In the genomic region with DNA sequence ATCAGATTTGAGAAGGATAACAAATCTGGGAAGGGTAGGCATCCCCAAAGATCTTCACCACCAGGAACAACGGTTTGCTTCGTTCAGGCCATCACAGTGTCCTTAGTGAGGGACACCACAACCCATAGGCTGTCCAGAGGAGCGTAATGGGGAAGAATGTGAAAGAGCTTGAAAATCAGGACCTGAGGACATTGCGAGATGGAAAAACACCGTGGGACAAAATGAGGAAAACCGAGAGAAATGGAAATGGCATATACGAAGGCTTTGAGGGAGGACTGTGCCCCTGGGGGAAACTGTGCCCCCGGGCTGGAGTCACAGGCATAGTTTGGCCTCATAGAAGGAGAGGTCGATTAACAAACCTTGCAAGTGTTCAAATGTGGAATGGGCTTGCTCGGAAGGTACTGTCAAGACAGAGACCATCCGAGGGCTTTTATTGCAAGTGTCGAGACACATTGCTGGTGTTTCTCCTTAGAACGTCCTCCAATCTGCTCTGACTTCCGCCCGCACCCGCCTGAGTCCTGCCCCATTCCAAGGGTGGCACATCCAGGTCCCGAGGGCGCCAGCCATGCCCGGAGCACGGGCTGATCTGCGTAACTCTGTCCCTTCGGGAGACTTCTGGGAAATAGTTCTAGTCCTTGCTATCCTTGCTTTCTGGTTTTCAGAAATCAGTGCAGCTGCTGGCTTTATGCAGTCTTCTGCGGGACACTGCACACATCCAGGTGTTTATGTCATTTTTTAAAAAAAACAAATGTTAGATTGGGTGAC, we compare ENCODE assay signal across 8 cellular contexts. TPM values are rescaled to one million over a fixed set of nuclear protein-coding genes. Genes with fewer than 3 reads are reported as not detected.
A peak's percentile ranks its signal among the peaks of the same experiment; 100 is the strongest.
DNase-seq lines count a peak whose midpoint lies in the region; ATAC-seq and TF ChIP-seq lines count a peak whose summit lies in the region.

No MANE protein-coding gene starts in this region.

- H3K9me3 Mint-ChIP-seq in GM23338 = no peaks in the 10 kb centered on the region
- H3K9me3 Mint-ChIP-seq in activated CD4-positive, alpha-beta memory T cell treated with anti-CD3 and anti-CD28 coated beads, Interleukin-2, amount 10 ng/mL, durations not matched to agents 7 days and 5 days = no peaks in the 10 kb centered on the region

- TF ChIP-seq CTCF in GM23338 (conservative IDR thresholded peaks at IDR 0.05; ENCODE audit: low read depth in 2 of 2) = no peak
- TF ChIP-seq CTCF in mucosa of descending colon (IDR thresholded peaks at IDR 0.05) = no peak

- peaks cover 3% of the 10 kb centered on the region; the same call in 1 of the 2 replicates for H3K4me1 ChIP-seq in GM23338 (ENCODE audit: insufficient read depth)
- H3K4me1 ChIP-seq in mucosa of descending colon (ENCODE audit: low read depth) = peaks cover 16% of the 10 kb centered on the region

- peak; percentile 65 for DNase-seq in ELF-1 (ENCODE audit: low read depth, low spot score)
- peak; percentile 45 for DNase-seq in GM23338 (ENCODE audit: low spot score)
- peak; percentile 24 for DNase-seq in MV-4-11 (lab: John Stamatoyannopoulos, UW)
- peak; percentile 33 for DNase-seq in activated CD4-positive, alpha-beta memory T cell treated with anti-CD3 and anti-CD28 coated beads, Interleukin-2, amount 10 ng/mL, durations not matched to agents 7 days and 5 days
- peak; percentile 34 to 51 for DNase-seq in erythroblast (lab: John Stamatoyannopoulos, UW)
- DNase-seq in mucosa of descending colon = peak; percentile 83 to 86 (median 84)
- peak in 43 of 49 donors; percentile 6 to 65 (median 41) for DNase-seq in substantia nigra (lab: John Stamatoyannopoulos, UW)

- POLR2A ChIA-PET in activated CD4-positive, alpha-beta memory T cell treated with anti-CD3 and anti-CD28 coated beads, Interleukin-2, amount 10 ng/mL, durations not matched to agents 7 days and 5 days (lab: Charles Lee) = interaction anchor here (0.7 kb wide), 1 partner anchor 8 kb away, joined by 3 read pairs; no protein-coding TSS in a partner anchor

- H3K27me3 ChIP-seq in GM23338 (ENCODE audit: insufficient read depth) = peaks cover 17% of the 10 kb centered on the region

- ATAC-seq in GM23338 (peak; percentile 21), mucosa of descending colon (peak; percentile 73), GM21367 (IDR thresholded peaks at IDR 0.05; ENCODE audit: unreplicated experiment) (no peak)

- H3K4me3 Mint-ChIP-seq in GM23338 = peak overlapping the region; percentile 90
- H3K4me3 Mint-ChIP-seq in activated CD4-positive, alpha-beta memory T cell treated with anti-CD3 and anti-CD28 coated beads, Interleukin-2, amount 10 ng/mL, durations not matched to agents 7 days and 5 days = peak overlapping the region; percentile 85

- no peaks in the 10 kb centered on the region for H3K9me2 ChIP-seq in GM23338 (ENCODE audit: insufficient read depth)

- no peaks in the 10 kb centered on the region for H3K9me3 ChIP-seq in mucosa of descending colon

- H3F3A ChIP-seq in GM23338 (replicated peaks; ENCODE audit: low read depth) = no peaks in the 10 kb centered on the region; the same call in 1 of the 2 replicates

- no peaks in the 10 kb centered on the region for H3K36me3 ChIP-seq in GM23338 (ENCODE audit: insufficient read depth)
- no peaks in the 10 kb centered on the region for H3K36me3 ChIP-seq in mucosa of descending colon (ENCODE audit: low read depth)

- H3K4me3 ChIP-seq in GM23338 (peak overlapping the region; percentile 67), mucosa of descending colon (peak overlapping the region; percentile 96)

- peak overlapping the region; percentile 77 for H3K27ac Mint-ChIP-seq in GM23338
- no peak overlapping the region for H3K27ac Mint-ChIP-seq in activated CD4-positive, alpha-beta memory T cell treated with anti-CD3 and anti-CD28 coated beads, Interleukin-2, amount 10 ng/mL, durations not matched to agents 7 days and 5 days

- CTCF ChIA-PET in activated CD4-positive, alpha-beta memory T cell treated with anti-CD3 and anti-CD28 coated beads, Interleukin-2, amount 10 ng/mL, durations not matched to agents 7 days and 5 days (lab: Charles Lee) = interaction anchor here (1.0 to 1.5 kb wide), 2 partner anchors 45 to 119 kb away, joined by 4 to 6 read pairs; a partner anchor contains a TSS

- TF ChIP-seq POLR2A in erythroblast (IDR thresholded peaks at IDR 0.05; ENCODE audit: low read length) = no peak

- peak overlapping the region; percentile 98 for H3K4me2 ChIP-seq in GM23338

- H3K27ac ChIP-seq in GM23338 (ENCODE audit: low read depth) (peak overlapping the region; percentile 76), substantia nigra (ENCODE audit: low read depth, low read length, poor library complexity, severe bottlenecking) (peak overlapping the region; percentile 76)

- no peaks in the 10 kb centered on the region; the same call in 1 of the 2 replicates for H4K20me1 ChIP-seq in GM23338 (replicated peaks; ENCODE audit: insufficient read depth)

- peaks cover 4% of the 10 kb centered on the region; the same call in 1 of the 3 replicates for H3K36me3 Mint-ChIP-seq in GM23338 (ENCODE audit: low read depth)
- H3K36me3 Mint-ChIP-seq in activated CD4-positive, alpha-beta memory T cell treated with anti-CD3 and anti-CD28 coated beads, Interleukin-2, amount 10 ng/mL, durations not matched to agents 7 days and 5 days (ENCODE audit: low read depth) = no peaks in the 10 kb centered on the region

- peaks cover 12% of the 10 kb centered on the region for H3K4me1 Mint-ChIP-seq in GM23338
- peaks cover 22% of the 10 kb centered on the region for H3K4me1 Mint-ChIP-seq in activated CD4-positive, alpha-beta memory T cell treated with anti-CD3 and anti-CD28 coated beads, Interleukin-2, amount 10 ng/mL, durations not matched to agents 7 days and 5 days

- intact Hi-C loops in mucosa of descending colon (cut with DNase I, micrococcal nuclease) = no loop called here

- peaks cover 33% of the 10 kb centered on the region for H3K79me2 ChIP-seq in GM23338 (replicated peaks; ENCODE audit: insufficient read depth)

- H3K27me3 Mint-ChIP-seq in GM23338 (ENCODE audit: insufficient read depth, low read depth, poor library complexity) = peaks cover 11% of the 10 kb centered on the region
- peaks cover 17% of the 10 kb centered on the region for H3K27me3 Mint-ChIP-seq in activated CD4-positive, alpha-beta memory T cell treated with anti-CD3 and anti-CD28 coated beads, Interleukin-2, amount 10 ng/mL, durations not matched to agents 7 days and 5 days

- peak overlapping the region; percentile 100 for H2AFZ ChIP-seq in GM23338

TF ChIP-seq in GM23338, 12 proteins besides CTCF, POLR2A, EP300 and RAD21 (continues in another document):
- TF ChIP-seq POLR2AphosphoS5 (IDR thresholded peaks at IDR 0.05; ENCODE audit: low read depth) (no peak), EZH2 (IDR thresholded peaks at IDR 0.05; ENCODE audit: low read depth, unreplicated experiment) (no peak)

RNA-seq across cellular contexts. Expression of a gene that starts 0.9 kb away (rescaled TPM):
- total RNA-seq in GM23338 (2014; rRNA removed; shearing (Covaris generic)) = 22.0 and 26.7 TPM in 2 replicates
- polyA plus RNA-seq in GM23338 (2016; fragmentation: Nextera tagmentation; extraction: Ambion mirVana) = 9.0 and 9.1 TPM in 2 replicates
- 1 to 10 TPM; 6.5 to 7.0 TPM for total RNA-seq in activated CD4-positive, alpha-beta memory T cell treated with anti-CD3 and anti-CD28 coated beads, Interleukin-2, amount 10 ng/mL, durations not matched to agents 7 days and 5 days
- 10 to 100 TPM; 37.0 to 55.2 (median 44.3) TPM for total RNA-seq in mucosa of descending colon

RNA-seq across cellular contexts. Expression of a gene that starts 51.1 kb away (rescaled TPM):
- not detected in 2 replicates for total RNA-seq in GM23338 (2014; rRNA removed; shearing (Covaris generic))
- 0.28 and 0.44 TPM in 2 replicates for polyA plus RNA-seq in GM23338 (2016; fragmentation: Nextera tagmentation; extraction: Ambion mirVana)
- total RNA-seq in activated CD4-positive, alpha-beta memory T cell treated with anti-CD3 and anti-CD28 coated beads, Interleukin-2, amount 10 ng/mL, durations not matched to agents 7 days and 5 days = not detected
- total RNA-seq in mucosa of descending colon = under 1 TPM in 1 of 3 donors, not detected in 2; 0.26 TPM

Comparison
In these comparisons a context has a peak if more than half of its experiments do, and no peak if none do; other contexts are left out.
1. DNase-seq: peak in every context shown above with its lines; median percentile 84 in mucosa of descending colon; 65 in ELF-1; 45 in GM23338; 42 in erythroblast; 41 in substantia nigra; 33 in activated CD4-positive, alpha-beta memory T cell treated with anti-CD3 and anti-CD28 coated beads, Interleukin-2, amount 10 ng/mL, durations not matched to agents 7 days and 5 days; 24 in MV-4-11.